Comparison of ENCODE assay signal across 1 cellular context in the genomic region with DNA sequence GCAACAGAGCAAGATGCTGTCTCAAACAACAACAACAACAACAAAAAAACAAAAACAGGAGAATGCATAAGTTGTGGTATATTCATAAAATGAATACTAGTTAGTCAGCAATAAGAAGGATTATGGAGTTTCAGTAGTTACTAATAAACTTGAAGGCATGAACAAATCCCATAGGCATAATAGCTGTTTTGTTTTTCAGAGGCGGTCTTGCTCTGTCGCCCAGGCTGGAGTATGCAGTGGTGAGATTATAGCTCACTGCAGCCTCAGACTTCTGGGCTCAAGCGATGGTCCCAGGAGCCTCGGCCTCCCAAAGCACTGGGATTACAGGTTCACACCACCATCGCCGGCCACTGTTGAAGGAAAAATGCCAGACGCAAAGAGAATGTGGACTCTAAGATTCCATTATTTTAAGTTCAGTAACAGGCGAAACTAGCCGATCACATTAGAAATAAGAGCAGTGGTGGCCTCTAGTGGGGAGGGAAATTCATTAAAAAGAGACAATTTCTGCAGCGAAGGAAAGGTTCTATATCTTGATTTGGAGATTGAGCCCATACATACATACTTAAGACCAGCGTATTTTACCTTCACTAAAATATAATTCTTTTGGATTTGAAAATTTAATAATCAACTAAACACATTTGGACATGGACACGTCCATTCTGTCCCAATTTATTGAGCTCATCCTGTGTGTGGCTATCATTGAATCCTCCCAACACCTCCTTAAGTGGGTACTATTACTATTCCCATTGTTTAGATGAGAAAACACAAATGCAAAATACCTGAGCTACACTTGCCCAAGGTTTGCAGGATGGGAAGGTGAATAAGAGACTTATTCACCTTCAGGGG.
TF ChIP-seq lines count a peak whose summit lies in the region.

No MANE protein-coding gene starts in this region.

TF ChIP-seq in K562, 482 proteins besides CTCF, POLR2A, EP300 and RAD21 (continued from another document and continues in another):
- TF ChIP-seq, protein P1, sequence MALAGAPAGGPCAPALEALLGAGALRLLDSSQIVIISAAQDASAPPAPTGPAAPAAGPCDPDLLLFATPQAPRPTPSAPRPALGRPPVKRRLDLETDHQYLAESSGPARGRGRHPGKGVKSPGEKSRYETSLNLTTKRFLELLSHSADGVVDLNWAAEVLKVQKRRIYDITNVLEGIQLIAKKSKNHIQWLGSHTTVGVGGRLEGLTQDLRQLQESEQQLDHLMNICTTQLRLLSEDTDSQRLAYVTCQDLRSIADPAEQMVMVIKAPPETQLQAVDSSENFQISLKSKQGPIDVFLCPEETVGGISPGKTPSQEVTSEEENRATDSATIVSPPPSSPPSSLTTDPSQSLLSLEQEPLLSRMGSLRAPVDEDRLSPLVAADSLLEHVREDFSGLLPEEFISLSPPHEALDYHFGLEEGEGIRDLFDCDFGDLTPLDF (CRISPR knock-in tag; IDR thresholded peaks at IDR 0.05), result no peak
- TF ChIP-seq ZBTB1 (CRISPR knock-in tag; IDR thresholded peaks at IDR 0.05; ENCODE audit: borderline replicate concordance, low read depth), result no peak
- TF ChIP-seq, protein P2, sequence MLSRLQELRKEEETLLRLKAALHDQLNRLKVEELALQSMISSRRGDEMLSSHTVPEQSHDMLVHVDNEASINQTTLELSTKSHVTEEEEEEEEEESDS (CRISPR knock-in tag; IDR thresholded peaks at IDR 0.05), result no peak
- TF ChIP-seq KDM5B (IDR thresholded peaks at IDR 0.05; ENCODE audit: insufficient replicate concordance, low read depth, low read length), result no peak
- TF ChIP-seq, protein P3, sequence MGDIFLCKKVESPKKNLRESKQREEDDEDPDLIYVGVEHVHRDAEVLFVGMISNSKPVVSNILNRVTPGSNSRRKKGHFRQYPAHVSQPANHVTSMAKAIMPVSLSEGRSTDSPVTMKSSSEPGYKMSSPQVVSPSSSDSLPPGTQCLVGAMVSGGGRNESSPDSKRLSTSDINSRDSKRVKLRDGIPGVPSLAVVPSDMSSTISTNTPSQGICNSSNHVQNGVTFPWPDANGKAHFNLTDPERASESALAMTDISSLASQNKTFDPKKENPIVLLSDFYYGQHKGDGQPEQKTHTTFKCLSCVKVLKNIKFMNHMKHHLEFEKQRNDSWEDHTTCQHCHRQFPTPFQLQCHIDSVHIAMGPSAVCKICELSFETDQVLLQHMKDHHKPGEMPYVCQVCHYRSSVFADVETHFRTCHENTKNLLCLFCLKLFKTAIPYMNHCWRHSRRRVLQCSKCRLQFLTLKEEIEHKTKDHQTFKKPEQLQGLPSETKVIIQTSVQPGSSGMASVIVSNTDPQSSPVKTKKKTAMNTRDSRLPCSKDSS (IDR thresholded peaks at IDR 0.05; ENCODE audit: low read depth, partially characterized antibody), result no peak
- TF ChIP-seq CBFA2T2 (conservative IDR thresholded peaks at IDR 0.05), result no peak
- TF ChIP-seq FOXK1 (CRISPR knock-in tag; IDR thresholded peaks at IDR 0.05; ENCODE audit: borderline replicate concordance), result no peak
- TF ChIP-seq CHCHD3 (CRISPR knock-in tag; IDR thresholded peaks at IDR 0.05), result no peak
- TF ChIP-seq RBBP5 (IDR thresholded peaks at IDR 0.05; ENCODE audit: borderline replicate concordance, insufficient read depth, low read length, poor library complexity, severe bottlenecking), result no peak
- no peak for TF ChIP-seq ZC3H8 (IDR thresholded peaks at IDR 0.05)
- no peak for TF ChIP-seq ZNF324 (CRISPR knock-in tag; IDR thresholded peaks at IDR 0.05)
- no peak for TF ChIP-seq RBM14 (IDR thresholded peaks at IDR 0.05; ENCODE audit: borderline replicate concordance, insufficient read depth, low read depth, low read length)
- peak; percentile 84 for TF ChIP-seq ZNF316 (IDR thresholded peaks at IDR 0.05)
- TF ChIP-seq, protein P4, sequence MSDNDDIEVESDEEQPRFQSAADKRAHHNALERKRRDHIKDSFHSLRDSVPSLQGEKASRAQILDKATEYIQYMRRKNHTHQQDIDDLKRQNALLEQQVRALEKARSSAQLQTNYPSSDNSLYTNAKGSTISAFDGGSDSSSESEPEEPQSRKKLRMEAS (CRISPR knock-in tag; IDR thresholded peaks at IDR 0.05), result no peak
- TF ChIP-seq ZKSCAN3 (CRISPR knock-in tag; IDR thresholded peaks at IDR 0.05), result no peak
- TF ChIP-seq CREM (IDR thresholded peaks at IDR 0.05; ENCODE audit: low read depth), result no peak
- no peak for TF ChIP-seq ZNF583 (CRISPR knock-in tag; IDR thresholded peaks at IDR 0.05)
- TF ChIP-seq TEAD4 (IDR thresholded peaks at IDR 0.05; ENCODE audit: low read length), result no peak
- no peak for TF ChIP-seq TEAD4 (CRISPR knock-in tag; IDR thresholded peaks at IDR 0.05; ENCODE audit: borderline replicate concordance)
- no peak for TF ChIP-seq ZNF586 (CRISPR knock-in tag; conservative IDR thresholded peaks at IDR 0.05)
- TF ChIP-seq BDP1 (IDR thresholded peaks at IDR 0.05; ENCODE audit: insufficient read depth, insufficient read length), result no peak
- TF ChIP-seq, protein P5, sequence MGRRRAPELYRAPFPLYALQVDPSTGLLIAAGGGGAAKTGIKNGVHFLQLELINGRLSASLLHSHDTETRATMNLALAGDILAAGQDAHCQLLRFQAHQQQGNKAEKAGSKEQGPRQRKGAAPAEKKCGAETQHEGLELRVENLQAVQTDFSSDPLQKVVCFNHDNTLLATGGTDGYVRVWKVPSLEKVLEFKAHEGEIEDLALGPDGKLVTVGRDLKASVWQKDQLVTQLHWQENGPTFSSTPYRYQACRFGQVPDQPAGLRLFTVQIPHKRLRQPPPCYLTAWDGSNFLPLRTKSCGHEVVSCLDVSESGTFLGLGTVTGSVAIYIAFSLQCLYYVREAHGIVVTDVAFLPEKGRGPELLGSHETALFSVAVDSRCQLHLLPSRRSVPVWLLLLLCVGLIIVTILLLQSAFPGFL (CRISPR knock-in tag; IDR thresholded peaks at IDR 0.05), result no peak
- TF ChIP-seq ELF2 (CRISPR knock-in tag; IDR thresholded peaks at IDR 0.05), result 0 out of 2 replicates have a peak, but pooled peaks have one; percentile 21
- TF ChIP-seq, protein P6, sequence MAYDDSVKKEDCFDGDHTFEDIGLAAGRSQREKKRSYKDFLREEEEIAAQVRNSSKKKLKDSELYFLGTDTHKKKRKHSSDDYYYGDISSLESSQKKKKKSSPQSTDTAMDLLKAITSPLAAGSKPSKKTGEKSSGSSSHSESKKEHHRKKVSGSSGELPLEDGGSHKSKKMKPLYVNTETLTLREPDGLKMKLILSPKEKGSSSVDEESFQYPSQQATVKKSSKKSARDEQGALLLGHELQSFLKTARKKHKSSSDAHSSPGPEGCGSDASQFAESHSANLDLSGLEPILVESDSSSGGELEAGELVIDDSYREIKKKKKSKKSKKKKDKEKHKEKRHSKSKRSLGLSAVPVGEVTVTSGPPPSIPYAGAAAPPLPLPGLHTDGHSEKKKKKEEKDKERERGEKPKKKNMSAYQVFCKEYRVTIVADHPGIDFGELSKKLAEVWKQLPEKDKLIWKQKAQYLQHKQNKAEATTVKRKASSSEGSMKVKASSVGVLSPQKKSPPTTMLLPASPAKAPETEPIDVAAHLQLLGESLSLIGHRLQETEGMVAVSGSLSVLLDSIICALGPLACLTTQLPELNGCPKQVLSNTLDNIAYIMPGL (CRISPR knock-in tag; IDR thresholded peaks at IDR 0.05), result no peak
- TF ChIP-seq EHMT2 (IDR thresholded peaks at IDR 0.05), result no peak
- no peak for TF ChIP-seq ZNF384 (IDR thresholded peaks at IDR 0.05; ENCODE audit: low read depth, low read length)
- TF ChIP-seq MIER1 (IDR thresholded peaks at IDR 0.05; ENCODE audit: low read depth), result no peak
- TF ChIP-seq TFAM (CRISPR knock-in tag; conservative IDR thresholded peaks at IDR 0.05), result no peak
- TF ChIP-seq ZNF431 (CRISPR knock-in tag; IDR thresholded peaks at IDR 0.05), result no peak
- peak; percentile 65 for TF ChIP-seq BRD9 (IDR thresholded peaks at IDR 0.05; ENCODE audit: low read depth, partially characterized antibody)
- no peak for TF ChIP-seq POU5F1 (IDR thresholded peaks at IDR 0.05; ENCODE audit: borderline replicate concordance, low read depth, low read length, partially characterized antibody)
- TF ChIP-seq POLR3A (IDR thresholded peaks at IDR 0.05; ENCODE audit: borderline replicate concordance, extremely low read depth, insufficient read depth, insufficient read length), result peak; percentile 20
- TF ChIP-seq, protein P7, sequence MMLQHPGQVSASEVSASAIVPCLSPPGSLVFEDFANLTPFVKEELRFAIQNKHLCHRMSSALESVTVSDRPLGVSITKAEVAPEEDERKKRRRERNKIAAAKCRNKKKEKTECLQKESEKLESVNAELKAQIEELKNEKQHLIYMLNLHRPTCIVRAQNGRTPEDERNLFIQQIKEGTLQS (IDR thresholded peaks at IDR 0.05), result no peak
- TF ChIP-seq, protein P7 (CRISPR knock-in tag; conservative IDR thresholded peaks at IDR 0.05), result no peak
- TF ChIP-seq MTA1 (IDR thresholded peaks at IDR 0.05; ENCODE audit: borderline replicate concordance), result no peak
- TF ChIP-seq, protein P8, sequence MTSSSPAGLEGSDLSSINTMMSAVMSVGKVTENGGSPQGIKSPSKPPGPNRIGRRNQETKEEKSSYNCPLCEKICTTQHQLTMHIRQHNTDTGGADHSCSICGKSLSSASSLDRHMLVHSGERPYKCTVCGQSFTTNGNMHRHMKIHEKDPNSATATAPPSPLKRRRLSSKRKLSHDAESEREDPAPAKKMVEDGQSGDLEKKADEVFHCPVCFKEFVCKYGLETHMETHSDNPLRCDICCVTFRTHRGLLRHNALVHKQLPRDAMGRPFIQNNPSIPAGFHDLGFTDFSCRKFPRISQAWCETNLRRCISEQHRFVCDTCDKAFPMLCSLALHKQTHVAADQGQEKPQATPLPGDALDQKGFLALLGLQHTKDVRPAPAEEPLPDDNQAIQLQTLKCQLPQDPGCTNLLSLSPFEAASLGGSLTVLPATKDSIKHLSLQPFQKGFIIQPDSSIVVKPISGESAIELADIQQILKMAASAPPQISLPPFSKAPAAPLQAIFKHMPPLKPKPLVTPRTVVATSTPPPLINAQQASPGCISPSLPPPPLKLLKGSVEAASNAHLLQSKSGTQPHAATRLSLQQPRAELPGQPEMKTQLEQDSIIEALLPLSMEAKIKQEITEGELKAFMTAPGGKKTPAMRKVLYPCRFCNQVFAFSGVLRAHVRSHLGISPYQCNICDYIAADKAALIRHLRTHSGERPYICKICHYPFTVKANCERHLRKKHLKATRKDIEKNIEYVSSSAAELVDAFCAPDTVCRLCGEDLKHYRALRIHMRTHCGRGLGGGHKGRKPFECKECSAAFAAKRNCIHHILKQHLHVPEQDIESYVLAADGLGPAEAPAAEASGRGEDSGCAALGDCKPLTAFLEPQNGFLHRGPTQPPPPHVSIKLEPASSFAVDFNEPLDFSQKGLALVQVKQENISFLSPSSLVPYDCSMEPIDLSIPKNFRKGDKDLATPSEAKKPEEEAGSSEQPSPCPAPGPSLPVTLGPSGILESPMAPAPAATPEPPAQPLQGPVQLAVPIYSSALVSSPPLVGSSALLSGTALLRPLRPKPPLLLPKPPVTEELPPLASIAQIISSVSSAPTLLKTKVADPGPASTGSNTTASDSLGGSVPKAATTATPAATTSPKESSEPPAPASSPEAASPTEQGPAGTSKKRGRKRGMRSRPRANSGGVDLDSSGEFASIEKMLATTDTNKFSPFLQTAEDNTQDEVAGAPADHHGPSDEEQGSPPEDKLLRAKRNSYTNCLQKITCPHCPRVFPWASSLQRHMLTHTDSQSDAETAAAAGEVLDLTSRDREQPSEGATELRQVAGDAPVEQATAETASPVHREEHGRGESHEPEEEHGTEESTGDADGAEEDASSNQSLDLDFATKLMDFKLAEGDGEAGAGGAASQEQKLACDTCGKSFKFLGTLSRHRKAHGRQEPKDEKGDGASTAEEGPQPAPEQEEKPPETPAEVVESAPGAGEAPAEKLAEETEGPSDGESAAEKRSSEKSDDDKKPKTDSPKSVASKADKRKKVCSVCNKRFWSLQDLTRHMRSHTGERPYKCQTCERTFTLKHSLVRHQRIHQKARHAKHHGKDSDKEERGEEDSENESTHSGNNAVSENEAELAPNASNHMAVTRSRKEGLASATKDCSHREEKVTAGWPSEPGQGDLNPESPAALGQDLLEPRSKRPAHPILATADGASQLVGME (CRISPR knock-in tag; IDR thresholded peaks at IDR 0.05), result no peak
- TF ChIP-seq CEBPG (CRISPR knock-in tag; IDR thresholded peaks at IDR 0.05), result no peak
- no peak for TF ChIP-seq CEBPG (tag; conservative IDR thresholded peaks at IDR 0.05 in 1 of 2, IDR thresholded peaks at IDR 0.05 in 1 of 2)
- TF ChIP-seq, protein P9, sequence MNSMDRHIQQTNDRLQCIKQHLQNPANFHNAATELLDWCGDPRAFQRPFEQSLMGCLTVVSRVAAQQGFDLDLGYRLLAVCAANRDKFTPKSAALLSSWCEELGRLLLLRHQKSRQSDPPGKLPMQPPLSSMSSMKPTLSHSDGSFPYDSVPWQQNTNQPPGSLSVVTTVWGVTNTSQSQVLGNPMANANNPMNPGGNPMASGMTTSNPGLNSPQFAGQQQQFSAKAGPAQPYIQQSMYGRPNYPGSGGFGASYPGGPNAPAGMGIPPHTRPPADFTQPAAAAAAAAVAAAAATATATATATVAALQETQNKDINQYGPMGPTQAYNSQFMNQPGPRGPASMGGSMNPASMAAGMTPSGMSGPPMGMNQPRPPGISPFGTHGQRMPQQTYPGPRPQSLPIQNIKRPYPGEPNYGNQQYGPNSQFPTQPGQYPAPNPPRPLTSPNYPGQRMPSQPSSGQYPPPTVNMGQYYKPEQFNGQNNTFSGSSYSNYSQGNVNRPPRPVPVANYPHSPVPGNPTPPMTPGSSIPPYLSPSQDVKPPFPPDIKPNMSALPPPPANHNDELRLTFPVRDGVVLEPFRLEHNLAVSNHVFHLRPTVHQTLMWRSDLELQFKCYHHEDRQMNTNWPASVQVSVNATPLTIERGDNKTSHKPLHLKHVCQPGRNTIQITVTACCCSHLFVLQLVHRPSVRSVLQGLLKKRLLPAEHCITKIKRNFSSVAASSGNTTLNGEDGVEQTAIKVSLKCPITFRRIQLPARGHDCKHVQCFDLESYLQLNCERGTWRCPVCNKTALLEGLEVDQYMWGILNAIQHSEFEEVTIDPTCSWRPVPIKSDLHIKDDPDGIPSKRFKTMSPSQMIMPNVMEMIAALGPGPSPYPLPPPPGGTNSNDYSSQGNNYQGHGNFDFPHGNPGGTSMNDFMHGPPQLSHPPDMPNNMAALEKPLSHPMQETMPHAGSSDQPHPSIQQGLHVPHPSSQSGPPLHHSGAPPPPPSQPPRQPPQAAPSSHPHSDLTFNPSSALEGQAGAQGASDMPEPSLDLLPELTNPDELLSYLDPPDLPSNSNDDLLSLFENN (IDR thresholded peaks at IDR 0.05; ENCODE audit: low read depth in 2 of 2, low read length in 2 of 2), result 0 out of 4 replicates have a peak, but pooled peaks of 1 of the 2 experiments have one; percentile 58
- no peak for TF ChIP-seq ZZZ3 (IDR thresholded peaks at IDR 0.05)
- peak; percentile 51; the same call in 1 of the 2 replicates for TF ChIP-seq GATA2 (CRISPR knock-in tag; IDR thresholded peaks at IDR 0.05)
- TF ChIP-seq NONO (IDR thresholded peaks at IDR 0.05; ENCODE audit: low read depth in 2 of 2, low read length in 1 of 2), result no peak
